In genomic region chr13:113927661-113928581, GRCh38 we compare ENCODE assay signal across 1 cellular context.
A peak's percentile ranks its signal among the peaks of the same experiment; 100 is the strongest.
TF ChIP-seq lines count a peak whose summit lies in the region.

No MANE protein-coding gene starts in this region.

TF ChIP-seq in IMR-90, 13 proteins besides CTCF, POLR2A, EP300 and RAD21:
- TF ChIP-seq ELK1 (IDR thresholded peaks at IDR 0.05; ENCODE audit: borderline replicate concordance, low read depth, low read length): no peak
- TF ChIP-seq CHD1 (IDR thresholded peaks at IDR 0.05; ENCODE audit: low read depth, low read length): no peak
- peak; percentile 28; the same call in 1 of the 2 replicates for TF ChIP-seq RFX5 (IDR thresholded peaks at IDR 0.05; ENCODE audit: low read depth, low read length)
- peak; percentile 37; the same call in 1 of the 2 replicates for TF ChIP-seq MAFK (IDR thresholded peaks at IDR 0.05; ENCODE audit: low read depth, low read length)
- TF ChIP-seq MAZ (IDR thresholded peaks at IDR 0.05; ENCODE audit: borderline replicate concordance, low read depth, low read length): peak; percentile 78; the same call in 1 of the 2 replicates
- peak; percentile 88 for TF ChIP-seq MXI1 (IDR thresholded peaks at IDR 0.05; ENCODE audit: borderline replicate concordance, low read depth, low read length)
- TF ChIP-seq RCOR1 (IDR thresholded peaks at IDR 0.05; ENCODE audit: insufficient replicate concordance, low read length): peak; percentile 98
- TF ChIP-seq USF2 (IDR thresholded peaks at IDR 0.05; ENCODE audit: low read depth, low read length): 0 out of 2 replicates have a peak, but pooled peaks have one; percentile 2
- 0 out of 2 replicates have a peak, but pooled peaks have one; percentile 1 for TF ChIP-seq SMC3 (IDR thresholded peaks at IDR 0.05; ENCODE audit: low read depth, low read length)
- peak; percentile 70 for TF ChIP-seq BHLHE40 (IDR thresholded peaks at IDR 0.05; ENCODE audit: low read depth, low read length)
- no peak for TF ChIP-seq FOS (IDR thresholded peaks at IDR 0.05; ENCODE audit: low read depth, low read length)
- TF ChIP-seq CEBPB (IDR thresholded peaks at IDR 0.05; ENCODE audit: low read depth, low read length): peak; percentile 99
- no peak for TF ChIP-seq NFE2L2 (IDR thresholded peaks at IDR 0.05; ENCODE audit: low read depth, low read length)
